9 cellular contexts compared by ENCODE assay signal in the genomic region with DNA sequence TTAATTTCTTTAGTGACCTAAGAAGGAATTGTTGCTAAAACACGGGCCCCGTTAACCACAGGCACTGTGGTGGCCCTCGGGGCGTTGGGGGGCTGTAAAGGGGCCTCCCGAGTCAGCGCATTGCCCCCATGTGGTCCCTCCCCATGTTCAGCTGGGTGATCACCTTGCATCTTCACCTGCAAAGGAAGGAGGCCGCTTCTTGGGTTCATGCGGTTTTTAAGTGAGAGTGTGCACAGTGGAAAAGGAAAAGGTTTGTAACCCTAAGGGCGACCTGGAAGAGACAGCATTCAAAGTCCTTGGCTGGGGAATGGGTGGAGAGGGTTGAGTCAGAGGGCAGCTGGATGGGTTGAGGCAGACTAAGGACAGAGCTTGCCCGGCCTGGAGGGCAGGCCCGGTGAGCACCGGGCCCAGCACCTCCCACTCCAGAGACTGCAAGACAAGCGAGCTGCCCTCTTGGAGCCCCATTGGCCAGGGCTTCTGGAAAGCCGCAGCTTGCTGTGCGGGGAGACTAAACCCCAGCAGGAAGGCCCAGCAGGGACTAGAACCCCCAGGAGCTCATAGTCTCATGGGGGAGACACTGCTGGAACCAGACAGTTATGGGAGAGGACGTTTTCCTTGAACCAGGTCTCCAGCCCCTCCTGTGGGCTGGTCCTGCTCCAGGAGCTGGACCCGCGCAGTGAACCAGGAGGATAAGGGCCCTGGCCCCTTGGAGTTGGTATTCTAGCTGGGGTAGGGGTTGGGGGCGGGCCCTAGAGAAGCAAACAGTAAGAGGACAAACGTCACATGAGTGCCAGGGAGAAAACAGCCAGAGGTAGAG. TPM values are rescaled to one million over a fixed set of nuclear protein-coding genes. Genes with fewer than 3 reads are reported as not detected.
A peak's percentile ranks its signal among the peaks of the same experiment; 100 is the strongest.
DNase-seq lines count a peak whose midpoint lies in the region; ATAC-seq and TF ChIP-seq lines count a peak whose summit lies in the region.
"Had no signal": no experiment of that assay in that cellular context is flagged by ENCODE, and none has a peak within 500 bp of the region (broad histone marks: within the 10 kb centered on the region; RNA-seq: fewer than 3 reads in every experiment).

No MANE protein-coding gene starts in this region.

- no peak for TF ChIP-seq EP300 in SK-N-SH (IDR thresholded peaks at IDR 0.05; ENCODE audit: borderline replicate concordance in 1 of 2, low read depth in 1 of 2, low read length in 1 of 2)

- H3F3A ChIP-seq in SK-N-SH (replicated peaks; ENCODE audit: insufficient read depth), result peaks cover 25% of the 10 kb centered on the region

- H3K4me2 ChIP-seq in DND-41 (ENCODE audit: insufficient read depth, low read length), result no peak overlapping the region
- H3K4me2 ChIP-seq in SK-N-SH, result no peak overlapping the region

- no peak for TF ChIP-seq POLR2A in GM18505 (IDR thresholded peaks at IDR 0.05; ENCODE audit: borderline replicate concordance, extremely low read depth, insufficient read depth, insufficient read length)

- POLR2A ChIA-PET in SK-N-SH (lab: Yijun Ruan, JAX), result interaction anchor here (0.6 to 1.1 kb wide), 2 partner anchors 9 to 11 kb away, joined by 3 to 4 read pairs; no protein-coding TSS in a partner anchor

- H3K4me3 Mint-ChIP-seq in progenitor cell of endocrine pancreas (ENCODE audit: low read depth), result no peak overlapping the region

- H3K4me1 ChIP-seq in DND-41 (ENCODE audit: insufficient read depth, low read length) (peaks cover 13% of the 10 kb centered on the region), SK-N-SH (ENCODE audit: control insufficient read depth in 1 of 2, insufficient read depth in 2 of 2, low read depth in 1 of 2, low read length in 1 of 2) (peaks cover 19 to 20% of the 10 kb centered on the region in 2 experiments; a peak in 3 of 4 replicates)

- 88% methylated on average over 17 of the region's 20 CpGs for WGBS in SK-N-SH (ENCODE audit: low lambda C conversion rate)

- TF ChIP-seq CTCF in DND-41 (IDR thresholded peaks at IDR 0.05; ENCODE audit: borderline replicate concordance, extremely low read depth, low read length, poor library complexity, severe bottlenecking) (no peak), SK-N-SH (IDR thresholded peaks at IDR 0.05) (no peak), fibroblast of pulmonary artery (IDR thresholded peaks at IDR 0.05; ENCODE audit: low read length, missing control alignments) (no peak), progenitor cell of endocrine pancreas (IDR thresholded peaks at IDR 0.05; ENCODE audit: unreplicated experiment) (no peak)

- peak overlapping the region; percentile 52; the same call in 1 of the 2 replicates for H3K27ac ChIP-seq in DND-41 (ENCODE audit: low read length)
- H3K27ac ChIP-seq in SK-N-SH (ENCODE audit: low read depth in 2 of 2, low read length in 1 of 2), result no peak overlapping the region; a peak in 1 of 4 replicates
- H3K27ac ChIP-seq: SJSA1 had no signal

- CTCF ChIA-PET in SK-N-SH (lab: Yijun Ruan, JAX), result interaction anchor here (0.5 to 10.7 kb wide), 57 partner anchors 7 to 1323 kb away, joined by 3 to 191 read pairs (median 4); no protein-coding TSS in a partner anchor

- ATAC-seq in DND-41 (ENCODE audit: insufficient read depth, low read depth) (peak; percentile 7; the same call in 1 of the 3 replicates), GM18505 (IDR thresholded peaks at IDR 0.05; ENCODE audit: unreplicated experiment) (no peak), HG03439 (IDR thresholded peaks at IDR 0.05; ENCODE audit: unreplicated experiment) (no peak)

- H3K36me3 ChIP-seq in DND-41 (ENCODE audit: insufficient read depth, low read length) (peaks cover 24% of the 10 kb centered on the region), SK-N-SH (replicated peaks in 1 of 2; ENCODE audit: control insufficient read depth in 1 of 2, insufficient read depth in 2 of 2, low read length in 1 of 2) (peaks cover 15 to 39% of the 10 kb centered on the region in 2 experiments)

- TF ChIP-seq RAD21 in SK-N-SH (IDR thresholded peaks at IDR 0.05; ENCODE audit: low read length), result no peak

- peak overlapping the region; percentile 84 for H3K27ac Mint-ChIP-seq in progenitor cell of endocrine pancreas

- peaks cover 4% of the 10 kb centered on the region for H3K4me1 Mint-ChIP-seq in progenitor cell of endocrine pancreas (ENCODE audit: low read depth)

- peaks cover 6% of the 10 kb centered on the region; the same call in 1 of the 2 replicates for H4K20me1 ChIP-seq in DND-41 (ENCODE audit: insufficient read depth, low read length)
- peaks cover 27% of the 10 kb centered on the region for H4K20me1 ChIP-seq in SK-N-SH (ENCODE audit: insufficient read depth)

- H3K9me3 ChIP-seq in DND-41 (ENCODE audit: insufficient read depth, low read length, severe bottlenecking) (no peaks in the 10 kb centered on the region), SK-N-SH (no peaks in the 10 kb centered on the region)
- H3K9me3 ChIP-seq: SJSA1 had no signal

- no peak for DNase-seq in DND-41
- no peak for DNase-seq in SK-N-SH
- peak; percentile 29 for DNase-seq in fibroblast of pulmonary artery (ENCODE audit: low read depth)
- DNase-seq in progenitor cell of endocrine pancreas (ENCODE audit: low spot score, unreplicated experiment), result no peak
- DNase-seq in SIG-M5 treated with dmso at 0.1 percent for 504 hours (lab: John Stamatoyannopoulos, UW; ENCODE audit: unreplicated experiment), result no peak
- DNase-seq in stimulated activated CD4-positive, alpha-beta T cell treated with anti-CD3 and anti-CD28 coated beads, Interleukin-4, amount 100 ng/mL, for 4 hours, result no peak

- peaks cover 12% of the 10 kb centered on the region for H3K27me3 Mint-ChIP-seq in progenitor cell of endocrine pancreas

- peaks cover 5% of the 10 kb centered on the region for H3K36me3 Mint-ChIP-seq in progenitor cell of endocrine pancreas (ENCODE audit: insufficient read depth)

- no peaks in the 10 kb centered on the region for H3K9me2 ChIP-seq in SK-N-SH

- no peak overlapping the region for H3K9ac ChIP-seq in DND-41 (ENCODE audit: low read depth, low read length)
- no peak overlapping the region for H3K9ac ChIP-seq in SK-N-SH

- H2AFZ ChIP-seq in DND-41 (ENCODE audit: low read depth, low read length), result no peak overlapping the region
- no peak overlapping the region for H2AFZ ChIP-seq in SK-N-SH (ENCODE audit: low read depth)

- no peak overlapping the region for H3K4me3 ChIP-seq in DND-41 (ENCODE audit: low read depth in 1 of 2, low read length in 2 of 2)
- H3K4me3 ChIP-seq in SK-N-SH (ENCODE audit: low read depth in 2 of 2, low read length in 1 of 2), result no peak overlapping the region
- no peak overlapping the region for H3K4me3 ChIP-seq in fibroblast of pulmonary artery (replicated peaks; ENCODE audit: low read depth, low read length)
- H3K4me3 ChIP-seq: SJSA1 had no signal

- H3K79me2 ChIP-seq in DND-41 (ENCODE audit: insufficient read depth, low read length), result no peaks in the 10 kb centered on the region
- H3K79me2 ChIP-seq in SK-N-SH (ENCODE audit: insufficient read depth), result no peaks in the 10 kb centered on the region

- H3K9me3 Mint-ChIP-seq in progenitor cell of endocrine pancreas (ENCODE audit: low read depth), result no peaks in the 10 kb centered on the region

- H3K27me3 ChIP-seq in DND-41 (ENCODE audit: insufficient read depth, low read length, poor library complexity) (no peaks in the 10 kb centered on the region), SK-N-SH (ENCODE audit: insufficient read depth) (no peaks in the 10 kb centered on the region)
- H3K27me3 ChIP-seq: SJSA1 had no signal

TF ChIP-seq in SK-N-SH, 30 proteins besides CTCF, POLR2A, EP300 and RAD21:
- TF ChIP-seq SMC3 (IDR thresholded peaks at IDR 0.05; ENCODE audit: low read depth, low read length), result 0 out of 2 replicates have a peak, but pooled peaks have one; percentile 3
- TF ChIP-seq, protein P1, sequence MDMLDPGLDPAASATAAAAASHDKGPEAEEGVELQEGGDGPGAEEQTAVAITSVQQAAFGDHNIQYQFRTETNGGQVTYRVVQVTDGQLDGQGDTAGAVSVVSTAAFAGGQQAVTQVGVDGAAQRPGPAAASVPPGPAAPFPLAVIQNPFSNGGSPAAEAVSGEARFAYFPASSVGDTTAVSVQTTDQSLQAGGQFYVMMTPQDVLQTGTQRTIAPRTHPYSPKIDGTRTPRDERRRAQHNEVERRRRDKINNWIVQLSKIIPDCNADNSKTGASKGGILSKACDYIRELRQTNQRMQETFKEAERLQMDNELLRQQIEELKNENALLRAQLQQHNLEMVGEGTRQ (IDR thresholded peaks at IDR 0.05; ENCODE audit: borderline replicate concordance, low read depth, low read length), result no peak

RNA-seq across cellular contexts. Expression of a gene that starts 59.2 kb away (rescaled TPM):
- polyA plus RNA-seq in SK-N-SH (2012; rRNA removed), result 0.76 and 1.5 TPM in 2 replicates
- 0.76 and 1.3 TPM in 2 replicates for polyA plus RNA-seq in SK-N-SH (2012; cell fraction: cytosol; rRNA removed)
- polyA plus RNA-seq in SK-N-SH (2012; cell fraction: nucleus; rRNA removed), result 1.2 and 1.3 TPM in 2 replicates
- 11.4 and 11.8 TPM in 2 replicates for total RNA-seq in progenitor cell of endocrine pancreas
